In the genomic region with DNA sequence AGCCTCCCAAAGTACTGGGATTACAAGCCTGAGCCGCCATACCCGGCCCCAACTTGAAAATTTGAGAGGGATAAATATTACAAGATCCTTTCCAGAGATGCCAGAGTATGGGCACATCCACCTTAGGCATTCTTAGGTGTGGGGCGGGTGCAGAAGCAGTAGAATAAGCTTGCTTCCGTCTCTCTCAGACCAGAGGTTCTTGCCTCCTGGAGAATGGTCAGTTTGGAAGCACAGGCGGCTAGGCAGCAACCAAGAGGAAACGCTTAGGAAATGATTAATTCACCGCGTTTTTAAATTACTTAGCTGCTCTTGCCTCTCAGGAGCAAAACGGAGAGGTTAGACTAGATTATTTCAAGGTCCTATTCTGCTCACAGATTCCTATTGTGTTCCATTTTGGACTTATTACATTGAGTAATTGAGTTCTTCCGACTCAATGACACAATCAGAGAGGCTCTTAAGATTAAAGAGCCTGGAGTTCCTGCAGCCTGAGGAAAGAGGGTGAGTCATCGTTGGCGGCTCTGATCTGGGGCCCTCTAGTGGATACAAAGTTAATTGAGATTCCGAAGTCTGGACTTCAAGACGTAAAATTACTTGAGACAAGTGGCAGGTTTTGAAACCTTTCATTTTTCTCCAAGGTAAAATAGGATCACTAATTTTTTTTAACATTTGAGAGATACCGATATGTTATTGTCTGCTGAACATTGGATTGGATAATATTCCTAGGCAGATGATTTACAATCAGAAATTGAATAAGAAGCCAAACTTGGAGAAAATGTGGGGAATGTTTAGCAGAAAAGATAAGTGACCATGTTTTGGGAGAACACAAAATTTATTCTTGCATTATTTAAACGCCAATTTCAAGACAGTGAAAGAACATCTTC, we compare ENCODE assay signal across 9 cellular contexts. TPM values are rescaled to one million over a fixed set of nuclear protein-coding genes. Genes with fewer than 3 reads are reported as not detected.
DNase-seq lines count a peak whose midpoint lies in the region; ATAC-seq and TF ChIP-seq lines count a peak whose summit lies in the region.
"Had no signal": no experiment of that assay in that cellular context is flagged by ENCODE, and none has a peak within 500 bp of the region (broad histone marks: within the 10 kb centered on the region; RNA-seq: fewer than 3 reads in every experiment).

No MANE protein-coding gene starts in this region.

- no peak overlapping the region for H3K18ac ChIP-seq in neuronal stem cell (ENCODE audit: low read length)

- H2AFZ ChIP-seq in neuronal stem cell (ENCODE audit: low read length), result peak overlapping the region; percentile 36

- TF ChIP-seq CTCF in foreskin keratinocyte (conservative IDR thresholded peaks at IDR 0.05), result peak; percentile 90

- H2AK5ac ChIP-seq in neuronal stem cell (ENCODE audit: low read depth, low read length), result no peak overlapping the region

- H3K79me1 ChIP-seq in neuronal stem cell (ENCODE audit: low read depth, low read length), result no peaks in the 10 kb centered on the region

- no peak overlapping the region for H2BK5ac ChIP-seq in neuronal stem cell (ENCODE audit: low read length)

- no peak overlapping the region for H2BK12ac ChIP-seq in neuronal stem cell (ENCODE audit: low read length)

- no peaks in the 10 kb centered on the region for H3K9me3 ChIP-seq in neuronal stem cell (replicated peaks in 1 of 2; ENCODE audit: control insufficient read depth in 2 of 2, insufficient read depth in 1 of 2, low read depth in 1 of 2, low read length in 2 of 2)

- H3K9ac ChIP-seq in neuronal stem cell (ENCODE audit: low read depth, low read length, poor library complexity), result no peak overlapping the region

- ATAC-seq in foreskin keratinocyte, result peak; percentile 76

- H3K14ac ChIP-seq in neuronal stem cell (ENCODE audit: low read length), result no peak overlapping the region

- no peak overlapping the region for H3K4me3 ChIP-seq in neuronal stem cell (ENCODE audit: low read length in 2 of 2)

- H3K4me1 ChIP-seq in foreskin keratinocyte (no peaks in the 10 kb centered on the region), neuronal stem cell (ENCODE audit: control insufficient read depth in 2 of 2, insufficient read depth in 1 of 2, low read depth in 1 of 2, low read length in 2 of 2) (peaks cover 0 to 4% of the 10 kb centered on the region in 2 donors)

- H3K27me3 ChIP-seq in foreskin keratinocyte (no peaks in the 10 kb centered on the region), neuronal stem cell (ENCODE audit: control insufficient read depth in 3 of 3, insufficient read depth in 3 of 3, low read depth in 1 of 3, low read length in 3 of 3) (peaks cover 0 to 10% (median 0%) of the 10 kb centered on the region in 3 experiments)

- no peak overlapping the region for H3K23ac ChIP-seq in neuronal stem cell (ENCODE audit: low read depth, low read length, poor library complexity)

- H2BK15ac ChIP-seq in neuronal stem cell (ENCODE audit: low read length), result no peak overlapping the region

- H3K4me2 ChIP-seq in neuronal stem cell (ENCODE audit: insufficient read depth, low read length, poor library complexity, severe bottlenecking), result no peak overlapping the region

- H2BK120ac ChIP-seq in neuronal stem cell (ENCODE audit: low read depth, low read length), result no peak overlapping the region

- WGBS in neuronal stem cell (ENCODE audit: extremely low coverage in 2 of 2, insufficient read length in 2 of 2, insufficient replicate concordance in 1 of 2), 2 donors, result no CpG with 5 or more reads among the region's 16 CpGs

- H3K4ac ChIP-seq in neuronal stem cell (ENCODE audit: low read length), result no peak overlapping the region

- no peaks in the 10 kb centered on the region for H3K36me3 ChIP-seq in neuronal stem cell (replicated peaks in 1 of 2; ENCODE audit: control insufficient read depth in 2 of 2, insufficient read depth in 2 of 2, low read length in 2 of 2)

- no peak overlapping the region for H4K91ac ChIP-seq in neuronal stem cell (ENCODE audit: low read depth, low read length, poor library complexity)

- H3K27ac ChIP-seq in foreskin keratinocyte, result no peak overlapping the region
- no peak overlapping the region for H3K27ac ChIP-seq in neuronal stem cell (replicated peaks; ENCODE audit: low read length)

- no peak overlapping the region for H4K8ac ChIP-seq in neuronal stem cell (ENCODE audit: low read depth, low read length)

- DNase-seq in NCI-H1694 (lab: John Stamatoyannopoulos, UW), result peak; percentile 1
- no peak for DNase-seq in NCI-H1694 treated with DMSO at 0.1 percent for 48 hours (lab: John Stamatoyannopoulos, UW)
- peak; percentile 29 for DNase-seq in HuH-7.5 (ENCODE audit: low spot score)
- peak; percentile 90 for DNase-seq in RKO (ENCODE audit: low spot score)
- peak; percentile 15 for DNase-seq in activated effector memory CD4-positive, alpha-beta T cell treated with Interleukin-2 at 50 U/mL for 16 hours
- peak; percentile 55 to 81 for DNase-seq in foreskin keratinocyte
- DNase-seq in neuronal stem cell (ENCODE audit: low spot score), result peak; percentile 63
- DNase-seq in superior temporal gyrus (ENCODE audit: extremely low spot score), result peak; percentile 87

RNA-seq across cellular contexts. Expression of gene TOPAZ1, which starts 5.8 kb away (rescaled TPM):
- not detected in 2 replicates for total RNA-seq in foreskin keratinocyte
- not detected in 2 replicates for polyA plus RNA-seq in foreskin keratinocyte
- not detected for polyA plus RNA-seq in neuronal stem cell (2013, experiment 1 of 2)
- not detected for polyA plus RNA-seq in neuronal stem cell (2013, experiment 2 of 2)
- total RNA-seq: subcutaneous adipose tissue had no signal
